ENCODE assay signal across 12 cellular contexts in genomic region chr2:97751752-97752151, GRCh38. TPM values are rescaled to one million over a fixed set of nuclear protein-coding genes. Genes with fewer than 3 reads are reported as not detected.
DNase-seq lines count a peak whose midpoint lies in the region; ATAC-seq and TF ChIP-seq lines count a peak whose summit lies in the region.
"Had no signal": no experiment of that assay in that cellular context is flagged by ENCODE, and none has a peak within 500 bp of the region (broad histone marks: within the 10 kb centered on the region; RNA-seq: fewer than 3 reads in every experiment).

No MANE protein-coding gene starts in this region.

- peaks cover 9% of the 10 kb centered on the region for H3K36me3 Mint-ChIP-seq in Caco-2 (ENCODE audit: insufficient read depth, unreplicated experiment)

- H3K36me3 ChIP-seq in Caco-2 (ENCODE audit: control insufficient read depth, insufficient read depth, low read length) = no peaks in the 10 kb centered on the region

- H3K9me3 Mint-ChIP-seq in Caco-2 (ENCODE audit: unreplicated experiment) = no peaks in the 10 kb centered on the region
- H3K9me3 Mint-ChIP-seq: T-helper 2 cell treated with Interferon-gamma antibody and Interleukin-4, amounts not matched to agents 5 μg/mL and 100 μg/mL, for 36 hours had no signal

- TF ChIP-seq CTCF in Caco-2 (IDR thresholded peaks at IDR 0.05; ENCODE audit: insufficient read depth in 1 of 2, low read depth in 1 of 2, low read length in 1 of 2, severe bottlenecking in 1 of 2, unreplicated experiment in 1 of 2) = no peak

- CTCF ChIA-PET in Caco-2 (lab: Charles Lee) = no interaction called here

- no peaks in the 10 kb centered on the region for H3K27me3 ChIP-seq in Caco-2 (replicated peaks; ENCODE audit: control insufficient read depth, insufficient read depth, low read length)
- H3K27me3 ChIP-seq: neutrophil had no signal

- no peak for ATAC-seq in HG02884 (IDR thresholded peaks at IDR 0.05; ENCODE audit: unreplicated experiment)

- peaks cover 6% of the 10 kb centered on the region for H3K4me1 Mint-ChIP-seq in Caco-2 (ENCODE audit: low read depth, unreplicated experiment)

- no peak overlapping the region for H3K4me3 Mint-ChIP-seq in Caco-2 (ENCODE audit: unreplicated experiment)
- H3K4me3 Mint-ChIP-seq: T-helper 2 cell treated with Interferon-gamma antibody and Interleukin-4, amounts not matched to agents 5 μg/mL and 100 μg/mL, for 36 hours had no signal

- intact Hi-C loops in Caco-2 (cut with micrococcal nuclease; ENCODE audit: unreplicated experiment) = no loop called here

- peak overlapping the region; percentile 24 for H3K27ac Mint-ChIP-seq in Caco-2 (ENCODE audit: unreplicated experiment)
- H3K27ac Mint-ChIP-seq: T-helper 2 cell treated with Interferon-gamma antibody and Interleukin-4, amounts not matched to agents 5 μg/mL and 100 μg/mL, for 36 hours had no signal

- no peaks in the 10 kb centered on the region for H3K27me3 Mint-ChIP-seq in Caco-2 (ENCODE audit: insufficient read depth, unreplicated experiment)

- POLR2A ChIA-PET in Caco-2 (lab: Charles Lee) = no interaction called here

- DNase-seq in Caco-2 = no peak
- peak; percentile 65 for DNase-seq in NCI-H1105 (lab: John Stamatoyannopoulos, UW)
- DNase-seq in amniotic epithelial cell (ENCODE audit: low read depth) = peak; percentile 20
- peak; percentile 58 for DNase-seq in left kidney (ENCODE audit: low read depth, low spot score)
- no peak for DNase-seq in germinal center (ENCODE audit: low spot score)
- no peak for DNase-seq in occipital lobe (lab: John Stamatoyannopoulos, UW)
- DNase-seq in hepatic stellate cell (ENCODE audit: low spot score) = no peak
- DNase-seq: NCI-H226, trophoblast cell had no signal

- H3K4me1 ChIP-seq in Caco-2 = no peaks in the 10 kb centered on the region

- BruUV-seq in Caco-2 (replicated peaks; lab: Mats Ljungman, UMichigan) = no TSS peak

- H3K4me3 ChIP-seq in Caco-2 (ENCODE audit: low read depth, low read length) = no peak overlapping the region

- H3K9me3 ChIP-seq in Caco-2 = no peaks in the 10 kb centered on the region

RNA-seq across cellular contexts. Expression of gene ZAP70, which starts 38.4 kb away (rescaled TPM):
- total RNA-seq in Caco-2 (2022) = 0.82 and 0.86 TPM in 2 replicates
- 1.1 TPM for total RNA-seq in occipital lobe

Comparison
In these comparisons a context has a peak if more than half of its experiments do, and no peak if none do; other contexts are left out.
1. DNase-seq: peak in NCI-H1105 (single experiment), amniotic epithelial cell (single experiment) and left kidney (single experiment); none in Caco-2 (0 of 2), germinal center (single experiment), occipital lobe (single experiment) and hepatic stellate cell (single experiment).